ENCODE assay signal across 17 cellular contexts in the genomic region with DNA sequence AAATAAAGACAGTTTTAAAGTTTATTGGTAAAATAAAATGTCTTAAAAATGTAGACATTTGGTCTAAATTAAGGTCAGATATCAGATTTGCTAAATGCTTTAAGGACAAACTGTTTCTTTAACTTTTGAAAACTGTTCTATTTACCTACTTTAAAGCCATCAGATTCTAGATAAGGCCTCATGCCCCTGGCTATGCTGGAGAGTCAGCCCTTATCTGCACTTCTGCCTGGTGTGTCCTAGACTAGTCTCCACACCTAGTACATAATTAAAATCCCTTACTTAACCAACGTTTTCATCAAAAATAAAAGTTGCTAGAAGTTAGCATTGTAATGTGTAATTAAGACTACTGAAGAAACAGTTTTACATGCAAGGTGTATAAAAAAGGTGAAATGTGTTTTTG. TPM values are rescaled to one million over a fixed set of nuclear protein-coding genes. Genes with fewer than 3 reads are reported as not detected.
DNase-seq lines count a peak whose midpoint lies in the region; ATAC-seq and TF ChIP-seq lines count a peak whose summit lies in the region.
"Had no signal": no experiment of that assay in that cellular context is flagged by ENCODE, and none has a peak within 500 bp of the region (broad histone marks: within the 10 kb centered on the region; RNA-seq: fewer than 3 reads in every experiment).

No MANE protein-coding gene starts in this region.

- WGBS in heart left ventricle, 4 donors: 58 to 67% (median 61%) methylated on average over 1 of the region's 1 CpG

- H3K27ac ChIP-seq in VCaP (peak overlapping the region; percentile 25; the same call in 1 of the 2 replicates), heart left ventricle (no peak overlapping the region)
- H3K27ac ChIP-seq: GM23248 had no signal

- intact Hi-C loops in Caco-2 (cut with micrococcal nuclease; ENCODE audit: unreplicated experiment) (no loop called here), heart left ventricle (cut with DNase I) (loop anchor here in 1 of 10 donors (10.0 kb wide), 1 partner anchor 479 kb away; no protein-coding TSS in a partner anchor)

- no peak for TF ChIP-seq POLR2A in heart left ventricle (IDR thresholded peaks at IDR 0.05)

- H3K4me3 Mint-ChIP-seq in Caco-2 (ENCODE audit: unreplicated experiment) (no peak overlapping the region), endothelial cell (ENCODE audit: unreplicated experiment) (peak overlapping the region; percentile 19)
- H3K4me3 Mint-ChIP-seq: CD4-positive, alpha-beta T cell had no signal

- DNase-seq in Caco-2 (peak; percentile 29 to 41), endothelial cell (ENCODE audit: low spot score) (no peak), heart left ventricle (no peak), NCI-H510A treated with DMSO at 0.1 percent for 48 hours (lab: John Stamatoyannopoulos, UW) (no peak)
- DNase-seq: ACHN; BE2C; C1 segment of cervical spinal cord; CD4-positive, alpha-beta T cell; DMS153; DMS79; GDM1; GM23248; IMR-90 had no signal

- H3K27me3 Mint-ChIP-seq in Caco-2 (ENCODE audit: insufficient read depth, unreplicated experiment) (no peaks in the 10 kb centered on the region), endothelial cell (ENCODE audit: unreplicated experiment) (peaks cover 1% of the 10 kb centered on the region)
- H3K27me3 Mint-ChIP-seq: CD4-positive, alpha-beta T cell had no signal

- H3K4me3 ChIP-seq in Caco-2 (ENCODE audit: low read depth, low read length) (no peak overlapping the region), heart left ventricle (no peak overlapping the region)
- H3K4me3 ChIP-seq: GM23248, HAP-1 had no signal

- no TSS peak for BruUV-seq in Caco-2 (replicated peaks; lab: Mats Ljungman, UMichigan)

- peaks cover 18% of the 10 kb centered on the region for H3K4me1 Mint-ChIP-seq in Caco-2 (ENCODE audit: low read depth, unreplicated experiment)
- peaks cover 4% of the 10 kb centered on the region for H3K4me1 Mint-ChIP-seq in endothelial cell (ENCODE audit: unreplicated experiment)

- H3K9me3 ChIP-seq in Caco-2 (no peaks in the 10 kb centered on the region), heart left ventricle (no peaks in the 10 kb centered on the region)
- H3K9me3 ChIP-seq: BE2C, HAP-1 had no signal

- no peak for TF ChIP-seq CTCF in Caco-2 (IDR thresholded peaks at IDR 0.05; ENCODE audit: insufficient read depth in 1 of 2, low read depth in 1 of 2, low read length in 1 of 2, severe bottlenecking in 1 of 2, unreplicated experiment in 1 of 2)
- TF ChIP-seq CTCF in VCaP (conservative IDR thresholded peaks at IDR 0.05): no peak
- no peak for TF ChIP-seq CTCF in endothelial cell (IDR thresholded peaks at IDR 0.05; ENCODE audit: unreplicated experiment)
- no peak for TF ChIP-seq CTCF in heart left ventricle (IDR thresholded peaks at IDR 0.05)

- H3K27ac Mint-ChIP-seq in Caco-2 (ENCODE audit: unreplicated experiment) (peak overlapping the region; percentile 65), endothelial cell (ENCODE audit: unreplicated experiment) (no peak overlapping the region)
- H3K27ac Mint-ChIP-seq: CD4-positive, alpha-beta T cell had no signal

- H3K36me3 ChIP-seq in Caco-2 (ENCODE audit: control insufficient read depth, insufficient read depth, low read length) (peaks cover 3% of the 10 kb centered on the region; the same call in 1 of the 2 replicates), heart left ventricle (peaks cover 0 to 90% (median 62%) of the 10 kb centered on the region in 9 donors)

- CTCF ChIA-PET in Caco-2 (lab: Charles Lee): no interaction called here

- H3K4me1 ChIP-seq in Caco-2 (peaks cover 23% of the 10 kb centered on the region), heart left ventricle (peaks cover 0 to 10% (median 1%) of the 10 kb centered on the region in 12 donors)
- H3K4me1 ChIP-seq: BE2C had no signal

- ATAC-seq in heart left ventricle: no peak
- no peak for ATAC-seq in HG03520 (IDR thresholded peaks at IDR 0.05; ENCODE audit: unreplicated experiment)

- POLR2A ChIA-PET in Caco-2 (lab: Charles Lee): no interaction called here

- no peaks in the 10 kb centered on the region for H3K9me3 Mint-ChIP-seq in Caco-2 (ENCODE audit: unreplicated experiment)
- H3K9me3 Mint-ChIP-seq in endothelial cell (ENCODE audit: unreplicated experiment): no peaks in the 10 kb centered on the region
- H3K9me3 Mint-ChIP-seq: CD4-positive, alpha-beta T cell had no signal

- H3K27me3 ChIP-seq in Caco-2 (replicated peaks; ENCODE audit: control insufficient read depth, insufficient read depth, low read length) (no peaks in the 10 kb centered on the region), heart left ventricle (no peaks in the 10 kb centered on the region)
- H3K27me3 ChIP-seq: BE2C had no signal

- peaks cover 36% of the 10 kb centered on the region for H3K36me3 Mint-ChIP-seq in Caco-2 (ENCODE audit: insufficient read depth, unreplicated experiment)
- H3K36me3 Mint-ChIP-seq in endothelial cell (ENCODE audit: low read depth, unreplicated experiment): peaks cover 27% of the 10 kb centered on the region

RNA-seq across cellular contexts. Expression of a gene that starts 25.6 kb away (rescaled TPM):
- total RNA-seq in Caco-2 (2022) (39.3 and 42.8 TPM in 2 replicates), endothelial cell (ENCODE audit: unreplicated experiment) (27.2 TPM), heart left ventricle (10 to 100 TPM in 6 of 9 donors, 1 to 10 TPM in 3; 6.6 to 28.0 (median 13.4) TPM)
- 10 to 100 TPM; 17.8 to 22.9 TPM for polyA plus RNA-seq in heart left ventricle

RNA-seq across cellular contexts. Expression of a gene that starts 42.7 kb away (rescaled TPM):
- total RNA-seq in Caco-2 (2022): 0.14 TPM in 2 replicates
- total RNA-seq in endothelial cell (ENCODE audit: unreplicated experiment): not detected
- total RNA-seq in heart left ventricle: under 1 TPM in 5 of 9 donors, not detected in 4; 0.16 to 0.73 (median 0.35) TPM
- under 1 TPM; 0.11 to 0.23 TPM for polyA plus RNA-seq in heart left ventricle
- total RNA-seq: Daoy, GM23248, IMR-90 had no signal
- polyA plus RNA-seq: GM23248, IMR-90 had no signal

RNA-seq across cellular contexts. Expression of a gene that starts 57.0 kb away (rescaled TPM):
- total RNA-seq in Caco-2 (2022): 27.9 and 28.7 TPM in 2 replicates
- 16.6 TPM for total RNA-seq in endothelial cell (ENCODE audit: unreplicated experiment)
- total RNA-seq in heart left ventricle: 10 to 100 TPM; 17.1 to 29.7 (median 24.0) TPM
- 10 to 100 TPM; 55.5 to 56.6 TPM for polyA plus RNA-seq in heart left ventricle

Comparison
In these comparisons a context has a peak if more than half of its experiments do, and no peak if none do; other contexts are left out.
1. DNase-seq: peak in Caco-2 (2 of 2); none in endothelial cell (single experiment), heart left ventricle (0 of 5) and NCI-H510A treated with DMSO at 0.1 percent for 48 hours (single experiment).